Comparison of ENCODE assay signal across 29 cellular contexts in genomic region chr15:39719109-39719508, GRCh38.
"Had no signal": no experiment of that assay in that cellular context is flagged by ENCODE, and none has a peak within 500 bp of the region (broad histone marks: within the 10 kb centered on the region; RNA-seq: fewer than 3 reads in every experiment).

No MANE protein-coding gene starts in this region.

- H3K36me3 ChIP-seq: adrenal gland, esophagus muscularis mucosa, gastrocnemius medialis, heart left ventricle had no signal

- H3K27ac ChIP-seq: adrenal gland, body of pancreas, esophagus muscularis mucosa, foreskin keratinocyte, gastrocnemius medialis, heart left ventricle had no signal

- H3K4me1 ChIP-seq: adrenal gland, body of pancreas, gastrocnemius medialis, heart left ventricle had no signal

- DNase-seq: activated CD4-positive, alpha-beta memory T cell treated with anti-CD3 and anti-CD28 coated beads, Interleukin-2, amount 10 ng/mL, durations not matched to agents 7 days and 5 days; activated CD4-positive, alpha-beta T cell treated with anti-CD3 and anti-CD28 coated beads for 1 hour; activated CD4-positive, alpha-beta T cell treated with anti-CD3 and anti-CD28 coated beads for 4 hours; activated CD4-positive, alpha-beta T cell treated with anti-CD3 and anti-CD28 coated beads, Interleukin-2, amount 10 ng/mL, durations not matched to agents 7 days and 5 days; activated CD4-positive, alpha-beta T cell treated with anti-CD3 and anti-CD28 coated beads, Interleukin-2, amount 50 U/mL, for 4 hours; activated CD8-positive, alpha-beta memory T cell treated with anti-CD3 and anti-CD28 coated beads, Interleukin-2, amount 50 U/mL, for 48 hours; activated effector memory CD4-positive, alpha-beta T cell treated with anti-CD3 and anti-CD28 coated beads, Interleukin-2, amount 50 U/mL, for 16 hours; activated naive CD4-positive, alpha-beta T cell treated with anti-CD3 and anti-CD28 coated beads for 36 hours; activated naive CD8-positive, alpha-beta T cell treated with anti-CD3 and anti-CD28 coated beads for 36 hours; activated naive CD8-positive, alpha-beta T cell treated with anti-CD3 and anti-CD28 coated beads, Interleukin-2, amount 50 U/mL, for 24 hours; activated T-cell treated with anti-CD3 and anti-CD28 coated beads for 4 hours; activated T-cell treated with anti-CD3 and anti-CD28 coated beads, Interleukin-2, amount 50 U/mL, for 24 hours; activated T-cell treated with anti-CD3 and anti-CD28 coated beads, Interleukin-2, amount 50 U/mL, for 72 hours; adrenal gland; amygdala; aorta; body of pancreas; caudate nucleus; cortex of kidney; effector CD4-positive, alpha-beta T cell; effector memory CD8-positive, alpha-beta T cell; erythroblast; foreskin keratinocyte; gastrocnemius medialis; glutamatergic neuron; heart left ventricle; hypothalamus had no signal

- H3K4me3 ChIP-seq: adrenal gland, body of pancreas, esophagus muscularis mucosa, gastrocnemius medialis, heart left ventricle had no signal

- H3K9me3 ChIP-seq: adrenal gland, body of pancreas, esophagus muscularis mucosa, gastrocnemius medialis, heart left ventricle had no signal

- ATAC-seq: activated naive CD8-positive, alpha-beta T cell treated with anti-CD3 and anti-CD28 coated beads, Interleukin-2, amount 50 U/mL, for 24 hours; activated T-cell treated with anti-CD3 and anti-CD28 coated beads, Interleukin-2, amount 50 U/mL, for 72 hours; body of pancreas; effector memory CD8-positive, alpha-beta T cell; foreskin keratinocyte; gastrocnemius medialis; heart left ventricle; WTC11 had no signal

- H3K27me3 ChIP-seq: adrenal gland, body of pancreas, esophagus muscularis mucosa, foreskin keratinocyte, gastrocnemius medialis, heart left ventricle had no signal
